1 cellular context compared by ENCODE assay signal in the genomic region with DNA sequence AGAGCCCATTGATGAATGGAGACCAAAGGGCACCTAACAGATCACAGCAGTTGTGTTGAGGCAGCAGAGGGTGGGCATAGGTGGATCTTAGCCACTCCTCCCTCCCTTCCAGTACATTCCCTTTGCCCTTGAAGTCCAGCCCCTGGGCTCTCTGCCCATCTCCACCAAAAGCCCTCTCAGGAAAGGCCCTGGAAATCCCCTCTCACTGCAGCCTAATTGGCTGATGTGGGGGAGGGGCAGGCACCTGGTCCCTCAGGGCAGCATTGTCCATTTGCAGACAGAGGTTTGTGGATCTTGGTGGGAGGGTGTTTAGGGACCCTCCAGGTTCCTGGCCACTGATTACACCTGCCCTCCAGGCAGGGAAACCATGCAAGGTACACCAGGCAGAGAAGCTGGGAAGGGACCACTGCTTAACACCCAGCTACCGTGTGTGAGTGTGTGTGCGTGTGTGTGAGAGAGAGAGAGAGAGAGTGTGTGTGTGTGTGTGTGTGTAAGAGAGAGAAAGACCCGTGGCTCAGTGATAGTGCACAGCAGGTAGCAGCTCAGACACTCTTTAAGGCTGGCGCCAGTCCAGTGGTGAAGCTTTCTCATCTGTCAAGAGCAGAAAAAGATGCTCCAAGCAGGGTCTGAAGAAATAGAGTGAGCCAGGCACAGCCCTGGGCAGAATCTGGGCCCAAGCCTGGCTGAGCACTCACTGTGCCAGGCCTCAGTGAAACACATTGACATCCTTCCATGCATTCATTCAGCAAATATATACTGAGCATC.
TF ChIP-seq lines count a peak whose summit lies in the region.

No MANE protein-coding gene starts in this region.

TF ChIP-seq in GM23338, 12 proteins besides CTCF, POLR2A, EP300 and RAD21 (continued from another document):
- TF ChIP-seq, protein P1, sequence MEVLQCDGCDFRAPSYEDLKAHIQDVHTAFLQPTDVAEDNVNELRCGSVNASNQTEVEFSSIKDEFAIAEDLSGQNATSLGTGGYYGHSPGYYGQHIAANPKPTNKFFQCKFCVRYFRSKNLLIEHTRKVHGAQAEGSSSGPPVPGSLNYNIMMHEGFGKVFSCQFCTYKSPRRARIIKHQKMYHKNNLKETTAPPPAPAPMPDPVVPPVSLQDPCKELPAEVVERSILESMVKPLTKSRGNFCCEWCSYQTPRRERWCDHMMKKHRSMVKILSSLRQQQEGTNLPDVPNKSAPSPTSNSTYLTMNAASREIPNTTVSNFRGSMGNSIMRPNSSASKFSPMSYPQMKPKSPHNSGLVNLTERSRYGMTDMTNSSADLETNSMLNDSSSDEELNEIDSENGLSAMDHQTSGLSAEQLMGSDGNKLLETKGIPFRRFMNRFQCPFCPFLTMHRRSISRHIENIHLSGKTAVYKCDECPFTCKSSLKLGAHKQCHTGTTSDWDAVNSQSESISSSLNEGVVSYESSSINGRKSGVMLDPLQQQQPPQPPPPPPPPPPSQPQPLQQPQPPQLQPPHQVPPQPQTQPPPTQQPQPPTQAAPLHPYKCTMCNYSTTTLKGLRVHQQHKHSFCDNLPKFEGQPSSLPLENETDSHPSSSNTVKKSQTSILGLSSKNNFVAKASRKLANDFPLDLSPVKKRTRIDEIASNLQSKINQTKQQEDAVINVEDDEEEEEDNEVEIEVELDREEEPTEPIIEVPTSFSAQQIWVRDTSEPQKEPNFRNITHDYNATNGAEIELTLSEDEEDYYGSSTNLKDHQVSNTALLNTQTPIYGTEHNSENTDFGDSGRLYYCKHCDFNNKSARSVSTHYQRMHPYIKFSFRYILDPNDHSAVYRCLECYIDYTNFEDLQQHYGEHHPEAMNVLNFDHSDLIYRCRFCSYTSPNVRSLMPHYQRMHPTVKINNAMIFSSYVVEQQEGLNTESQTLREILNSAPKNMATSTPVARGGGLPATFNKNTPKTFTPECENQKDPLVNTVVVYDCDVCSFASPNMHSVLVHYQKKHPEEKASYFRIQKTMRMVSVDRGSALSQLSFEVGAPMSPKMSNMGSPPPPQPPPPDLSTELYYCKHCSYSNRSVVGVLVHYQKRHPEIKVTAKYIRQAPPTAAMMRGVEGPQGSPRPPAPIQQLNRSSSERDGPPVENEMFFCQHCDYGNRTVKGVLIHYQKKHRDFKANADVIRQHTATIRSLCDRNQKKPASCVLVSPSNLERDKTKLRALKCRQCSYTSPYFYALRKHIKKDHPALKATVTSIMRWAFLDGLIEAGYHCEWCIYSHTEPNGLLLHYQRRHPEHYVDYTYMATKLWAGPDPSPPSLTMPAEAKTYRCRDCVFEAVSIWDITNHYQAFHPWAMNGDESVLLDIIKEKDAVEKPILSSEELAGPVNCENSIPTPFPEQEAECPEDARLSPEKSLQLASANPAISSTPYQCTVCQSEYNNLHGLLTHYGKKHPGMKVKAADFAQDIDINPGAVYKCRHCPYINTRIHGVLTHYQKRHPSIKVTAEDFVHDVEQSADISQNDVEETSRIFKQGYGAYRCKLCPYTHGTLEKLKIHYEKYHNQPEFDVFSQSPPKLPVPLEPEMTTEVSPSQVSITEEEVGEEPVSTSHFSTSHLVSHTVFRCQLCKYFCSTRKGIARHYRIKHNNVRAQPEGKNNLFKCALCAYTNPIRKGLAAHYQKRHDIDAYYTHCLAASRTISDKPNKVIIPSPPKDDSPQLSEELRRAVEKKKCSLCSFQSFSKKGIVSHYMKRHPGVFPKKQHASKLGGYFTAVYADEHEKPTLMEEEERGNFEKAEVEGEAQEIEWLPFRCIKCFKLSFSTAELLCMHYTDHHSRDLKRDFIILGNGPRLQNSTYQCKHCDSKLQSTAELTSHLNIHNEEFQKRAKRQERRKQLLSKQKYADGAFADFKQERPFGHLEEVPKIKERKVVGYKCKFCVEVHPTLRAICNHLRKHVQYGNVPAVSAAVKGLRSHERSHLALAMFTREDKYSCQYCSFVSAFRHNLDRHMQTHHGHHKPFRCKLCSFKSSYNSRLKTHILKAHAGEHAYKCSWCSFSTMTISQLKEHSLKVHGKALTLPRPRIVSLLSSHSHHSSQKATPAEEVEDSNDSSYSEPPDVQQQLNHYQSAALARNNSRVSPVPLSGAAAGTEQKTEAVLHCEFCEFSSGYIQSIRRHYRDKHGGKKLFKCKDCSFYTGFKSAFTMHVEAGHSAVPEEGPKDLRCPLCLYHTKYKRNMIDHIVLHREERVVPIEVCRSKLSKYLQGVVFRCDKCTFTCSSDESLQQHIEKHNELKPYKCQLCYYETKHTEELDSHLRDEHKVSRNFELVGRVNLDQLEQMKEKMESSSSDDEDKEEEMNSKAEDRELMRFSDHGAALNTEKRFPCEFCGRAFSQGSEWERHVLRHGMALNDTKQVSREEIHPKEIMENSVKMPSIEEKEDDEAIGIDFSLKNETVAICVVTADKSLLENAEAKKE (CRISPR knock-in tag; IDR thresholded peaks at IDR 0.05), result no peak
- TF ChIP-seq EZH2 (IDR thresholded peaks at IDR 0.05; ENCODE audit: low read depth, unreplicated experiment), result no peak
- no peak for TF ChIP-seq ZNF331 (CRISPR knock-in tag; IDR thresholded peaks at IDR 0.05; ENCODE audit: low read depth)
- TF ChIP-seq ZNF114 (CRISPR knock-in tag; IDR thresholded peaks at IDR 0.05), result no peak
- TF ChIP-seq JUNB (IDR thresholded peaks at IDR 0.05; ENCODE audit: unreplicated experiment), result no peak
- TF ChIP-seq CREB1 (CRISPR knock-in tag; IDR thresholded peaks at IDR 0.05; ENCODE audit: low read depth), result no peak
- TF ChIP-seq NANOG (IDR thresholded peaks at IDR 0.05; ENCODE audit: borderline replicate concordance), result no peak
- TF ChIP-seq, protein P2, sequence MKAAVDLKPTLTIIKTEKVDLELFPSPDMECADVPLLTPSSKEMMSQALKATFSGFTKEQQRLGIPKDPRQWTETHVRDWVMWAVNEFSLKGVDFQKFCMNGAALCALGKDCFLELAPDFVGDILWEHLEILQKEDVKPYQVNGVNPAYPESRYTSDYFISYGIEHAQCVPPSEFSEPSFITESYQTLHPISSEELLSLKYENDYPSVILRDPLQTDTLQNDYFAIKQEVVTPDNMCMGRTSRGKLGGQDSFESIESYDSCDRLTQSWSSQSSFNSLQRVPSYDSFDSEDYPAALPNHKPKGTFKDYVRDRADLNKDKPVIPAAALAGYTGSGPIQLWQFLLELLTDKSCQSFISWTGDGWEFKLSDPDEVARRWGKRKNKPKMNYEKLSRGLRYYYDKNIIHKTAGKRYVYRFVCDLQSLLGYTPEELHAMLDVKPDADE (IDR thresholded peaks at IDR 0.05), result no peak
